14 cellular contexts compared by ENCODE assay signal in the genomic region with DNA sequence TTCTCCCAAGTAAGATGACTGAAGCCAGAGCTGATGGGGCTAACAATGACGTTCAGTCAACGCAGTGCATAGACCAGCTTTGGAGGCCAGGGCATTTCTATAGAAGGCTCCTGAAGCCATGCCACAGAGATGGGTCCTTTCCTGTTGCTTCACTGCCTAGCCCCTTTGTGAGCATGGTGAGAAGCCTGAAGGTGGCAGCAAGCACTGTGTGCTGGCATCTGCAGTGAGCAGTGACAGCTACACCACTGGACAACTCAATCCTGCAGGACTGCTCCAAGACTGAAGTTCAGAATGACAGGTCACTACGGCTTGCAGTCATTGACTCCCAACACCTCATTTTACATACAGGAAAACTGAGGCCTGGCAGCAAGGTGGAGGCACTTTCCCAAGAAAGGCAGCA.
A peak's percentile ranks its signal among the peaks of the same experiment; 100 is the strongest.
DNase-seq lines count a peak whose midpoint lies in the region; ATAC-seq and TF ChIP-seq lines count a peak whose summit lies in the region.
"Had no signal": no experiment of that assay in that cellular context is flagged by ENCODE, and none has a peak within 500 bp of the region (broad histone marks: within the 10 kb centered on the region; RNA-seq: fewer than 3 reads in every experiment).

No MANE protein-coding gene starts in this region.

- H3K4me1 ChIP-seq in endodermal cell (ENCODE audit: control insufficient read depth, insufficient read depth, low read length) (peaks cover 28% of the 10 kb centered on the region), prostate gland (replicated peaks) (no peaks in the 10 kb centered on the region)

- H3K9ac ChIP-seq in endodermal cell (ENCODE audit: extremely low read depth, low read length, poor library complexity, severe bottlenecking), result no peak overlapping the region

- DNase-seq in Daoy (ENCODE audit: low read depth), result peak; percentile 14
- DNase-seq in NCI-H69 (lab: John Stamatoyannopoulos, UW), result peak; percentile 57
- DNase-seq in endodermal cell, result peak; percentile 57
- DNase-seq in medulla oblongata (ENCODE audit: extremely low spot score), result peak; percentile 49
- DNase-seq in prostate gland (ENCODE audit: low spot score), result no peak
- no peak for DNase-seq in KBM-7
- no peak for DNase-seq in H7
- DNase-seq: effector CD8-positive, alpha-beta T cell; left cardiac atrium; NCI-H2029 treated with DMSO at 0.1 percent for 48 hours had no signal

- H3K36me3 ChIP-seq in endodermal cell (ENCODE audit: control insufficient read depth, insufficient read depth, low read length), result peaks cover 9% of the 10 kb centered on the region
- no peaks in the 10 kb centered on the region for H3K36me3 ChIP-seq in prostate gland
- H3K36me3 ChIP-seq in H7 (replicated peaks; ENCODE audit: control insufficient read depth, insufficient read depth, low read length), result no peaks in the 10 kb centered on the region

- no peak for ATAC-seq in HG03280 (IDR thresholded peaks at IDR 0.05; ENCODE audit: unreplicated experiment)
- ATAC-seq: K562 had no signal

- H3K27me3 ChIP-seq in endodermal cell (ENCODE audit: control insufficient read depth, insufficient read depth, low read length, poor library complexity, severe bottlenecking) (no peaks in the 10 kb centered on the region), prostate gland (replicated peaks; ENCODE audit: insufficient read depth) (no peaks in the 10 kb centered on the region), H7 (ENCODE audit: control insufficient read depth, insufficient read depth, low read length) (no peaks in the 10 kb centered on the region)

- no peak overlapping the region for H3K4me3 Mint-ChIP-seq in endodermal cell

- TF ChIP-seq CTCF in endodermal cell (conservative IDR thresholded peaks at IDR 0.05) (peak; percentile 51), prostate gland (IDR thresholded peaks at IDR 0.05) (no peak)

- no peak for TF ChIP-seq POLR2A in prostate gland (IDR thresholded peaks at IDR 0.05)

- H3K4me3 ChIP-seq in endodermal cell (ENCODE audit: low read length) (no peak overlapping the region), prostate gland (no peak overlapping the region), H7 (ENCODE audit: insufficient read depth, low read depth, low read length) (no peak overlapping the region)
- H3K4me3 ChIP-seq: K562 had no signal

- peaks cover 1% of the 10 kb centered on the region for H3K36me3 Mint-ChIP-seq in endodermal cell (ENCODE audit: low read depth)

- intact Hi-C loops in prostate gland (cut with DNase I), result no loop called here

- no peaks in the 10 kb centered on the region for H3K9me3 ChIP-seq in endodermal cell (ENCODE audit: control insufficient read depth, low read length)
- H3K9me3 ChIP-seq in prostate gland, result no peaks in the 10 kb centered on the region

- no peak overlapping the region for H3K27ac ChIP-seq in endodermal cell (ENCODE audit: low read depth, low read length)
- peak overlapping the region in 1 of 2 donors; percentile 1 for H3K27ac ChIP-seq in prostate gland
- H3K27ac ChIP-seq: C4-2B had no signal

- peaks cover 73% of the 10 kb centered on the region for H3K4me1 Mint-ChIP-seq in endodermal cell

- no peaks in the 10 kb centered on the region for H3K9me3 Mint-ChIP-seq in endodermal cell
- H3K9me3 Mint-ChIP-seq: activated T-helper 2 cell treated with anti-CD3 and anti-CD28 coated beads, Interferon-gamma antibody, Interleukin-2, Interleukin-4, amounts not matched to agents 10 μg/mL and 5 μg/mL and 100 μg/mL, durations not matched to agents 14 hours and 24 hours and 36 hours had no signal

- in situ Hi-C loops in KBM-7 (cut with MboI; ENCODE audit: low pct_unique_long_range_greater_than_20kb, low sequenced_read_pairs), result no loop called here

- 76 to 96% methylated on average over 3 of the region's 3 CpGs for WGBS in endodermal cell (ENCODE audit: insufficient coverage in 1 of 2, insufficient read length in 1 of 2), 2 experiments
- 57% methylated on average over 3 of the region's 3 CpGs for WGBS in prostate gland

- H3K27ac Mint-ChIP-seq in endodermal cell, result no peak overlapping the region
- H3K27ac Mint-ChIP-seq: activated T-helper 2 cell treated with anti-CD3 and anti-CD28 coated beads, Interferon-gamma antibody, Interleukin-2, Interleukin-4, amounts not matched to agents 10 μg/mL and 5 μg/mL and 100 μg/mL, durations not matched to agents 14 hours and 24 hours and 36 hours had no signal

- no peaks in the 10 kb centered on the region for H3K27me3 Mint-ChIP-seq in endodermal cell (ENCODE audit: insufficient read depth)

Comparison
In these comparisons a context has a peak if more than half of its experiments do, and no peak if none do; other contexts are left out.
1. DNase-seq: peak in Daoy (single experiment), NCI-H69 (single experiment), endodermal cell (single experiment) and medulla oblongata (single experiment); none in prostate gland (single experiment), KBM-7 (single experiment) and H7 (single experiment).